ENCODE assay signal across 1 cellular context in the genomic region with DNA sequence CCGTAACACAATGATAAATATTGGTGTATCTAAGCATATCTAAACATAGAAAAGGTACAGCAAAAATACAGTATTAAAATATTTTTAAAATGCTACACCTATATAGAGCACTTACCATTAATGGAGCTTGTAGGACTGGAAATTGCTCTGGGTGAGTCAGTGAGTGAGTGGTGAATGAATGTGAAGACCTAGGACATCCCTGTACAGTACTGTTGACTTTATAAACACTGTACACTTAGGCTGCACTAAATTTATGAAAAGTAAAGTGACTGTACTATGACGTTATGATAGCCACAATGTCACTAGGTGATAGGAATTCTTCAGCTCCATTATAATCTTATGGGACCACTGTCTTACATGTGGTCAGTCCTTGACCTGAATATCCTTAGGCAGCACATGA.
TF ChIP-seq lines count a peak whose summit lies in the region.

No MANE protein-coding gene starts in this region.

TF ChIP-seq in GM23338, 12 proteins besides CTCF, POLR2A, EP300 and RAD21 (continued from another document):
- TF ChIP-seq, protein P1, sequence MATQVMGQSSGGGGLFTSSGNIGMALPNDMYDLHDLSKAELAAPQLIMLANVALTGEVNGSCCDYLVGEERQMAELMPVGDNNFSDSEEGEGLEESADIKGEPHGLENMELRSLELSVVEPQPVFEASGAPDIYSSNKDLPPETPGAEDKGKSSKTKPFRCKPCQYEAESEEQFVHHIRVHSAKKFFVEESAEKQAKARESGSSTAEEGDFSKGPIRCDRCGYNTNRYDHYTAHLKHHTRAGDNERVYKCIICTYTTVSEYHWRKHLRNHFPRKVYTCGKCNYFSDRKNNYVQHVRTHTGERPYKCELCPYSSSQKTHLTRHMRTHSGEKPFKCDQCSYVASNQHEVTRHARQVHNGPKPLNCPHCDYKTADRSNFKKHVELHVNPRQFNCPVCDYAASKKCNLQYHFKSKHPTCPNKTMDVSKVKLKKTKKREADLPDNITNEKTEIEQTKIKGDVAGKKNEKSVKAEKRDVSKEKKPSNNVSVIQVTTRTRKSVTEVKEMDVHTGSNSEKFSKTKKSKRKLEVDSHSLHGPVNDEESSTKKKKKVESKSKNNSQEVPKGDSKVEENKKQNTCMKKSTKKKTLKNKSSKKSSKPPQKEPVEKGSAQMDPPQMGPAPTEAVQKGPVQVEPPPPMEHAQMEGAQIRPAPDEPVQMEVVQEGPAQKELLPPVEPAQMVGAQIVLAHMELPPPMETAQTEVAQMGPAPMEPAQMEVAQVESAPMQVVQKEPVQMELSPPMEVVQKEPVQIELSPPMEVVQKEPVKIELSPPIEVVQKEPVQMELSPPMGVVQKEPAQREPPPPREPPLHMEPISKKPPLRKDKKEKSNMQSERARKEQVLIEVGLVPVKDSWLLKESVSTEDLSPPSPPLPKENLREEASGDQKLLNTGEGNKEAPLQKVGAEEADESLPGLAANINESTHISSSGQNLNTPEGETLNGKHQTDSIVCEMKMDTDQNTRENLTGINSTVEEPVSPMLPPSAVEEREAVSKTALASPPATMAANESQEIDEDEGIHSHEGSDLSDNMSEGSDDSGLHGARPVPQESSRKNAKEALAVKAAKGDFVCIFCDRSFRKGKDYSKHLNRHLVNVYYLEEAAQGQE (IDR thresholded peaks at IDR 0.05; ENCODE audit: unreplicated experiment) = no peak
- TF ChIP-seq EZH2 (IDR thresholded peaks at IDR 0.05; ENCODE audit: low read depth, unreplicated experiment) = no peak
- no peak for TF ChIP-seq ZNF331 (CRISPR knock-in tag; IDR thresholded peaks at IDR 0.05; ENCODE audit: low read depth)
- TF ChIP-seq, protein P2, sequence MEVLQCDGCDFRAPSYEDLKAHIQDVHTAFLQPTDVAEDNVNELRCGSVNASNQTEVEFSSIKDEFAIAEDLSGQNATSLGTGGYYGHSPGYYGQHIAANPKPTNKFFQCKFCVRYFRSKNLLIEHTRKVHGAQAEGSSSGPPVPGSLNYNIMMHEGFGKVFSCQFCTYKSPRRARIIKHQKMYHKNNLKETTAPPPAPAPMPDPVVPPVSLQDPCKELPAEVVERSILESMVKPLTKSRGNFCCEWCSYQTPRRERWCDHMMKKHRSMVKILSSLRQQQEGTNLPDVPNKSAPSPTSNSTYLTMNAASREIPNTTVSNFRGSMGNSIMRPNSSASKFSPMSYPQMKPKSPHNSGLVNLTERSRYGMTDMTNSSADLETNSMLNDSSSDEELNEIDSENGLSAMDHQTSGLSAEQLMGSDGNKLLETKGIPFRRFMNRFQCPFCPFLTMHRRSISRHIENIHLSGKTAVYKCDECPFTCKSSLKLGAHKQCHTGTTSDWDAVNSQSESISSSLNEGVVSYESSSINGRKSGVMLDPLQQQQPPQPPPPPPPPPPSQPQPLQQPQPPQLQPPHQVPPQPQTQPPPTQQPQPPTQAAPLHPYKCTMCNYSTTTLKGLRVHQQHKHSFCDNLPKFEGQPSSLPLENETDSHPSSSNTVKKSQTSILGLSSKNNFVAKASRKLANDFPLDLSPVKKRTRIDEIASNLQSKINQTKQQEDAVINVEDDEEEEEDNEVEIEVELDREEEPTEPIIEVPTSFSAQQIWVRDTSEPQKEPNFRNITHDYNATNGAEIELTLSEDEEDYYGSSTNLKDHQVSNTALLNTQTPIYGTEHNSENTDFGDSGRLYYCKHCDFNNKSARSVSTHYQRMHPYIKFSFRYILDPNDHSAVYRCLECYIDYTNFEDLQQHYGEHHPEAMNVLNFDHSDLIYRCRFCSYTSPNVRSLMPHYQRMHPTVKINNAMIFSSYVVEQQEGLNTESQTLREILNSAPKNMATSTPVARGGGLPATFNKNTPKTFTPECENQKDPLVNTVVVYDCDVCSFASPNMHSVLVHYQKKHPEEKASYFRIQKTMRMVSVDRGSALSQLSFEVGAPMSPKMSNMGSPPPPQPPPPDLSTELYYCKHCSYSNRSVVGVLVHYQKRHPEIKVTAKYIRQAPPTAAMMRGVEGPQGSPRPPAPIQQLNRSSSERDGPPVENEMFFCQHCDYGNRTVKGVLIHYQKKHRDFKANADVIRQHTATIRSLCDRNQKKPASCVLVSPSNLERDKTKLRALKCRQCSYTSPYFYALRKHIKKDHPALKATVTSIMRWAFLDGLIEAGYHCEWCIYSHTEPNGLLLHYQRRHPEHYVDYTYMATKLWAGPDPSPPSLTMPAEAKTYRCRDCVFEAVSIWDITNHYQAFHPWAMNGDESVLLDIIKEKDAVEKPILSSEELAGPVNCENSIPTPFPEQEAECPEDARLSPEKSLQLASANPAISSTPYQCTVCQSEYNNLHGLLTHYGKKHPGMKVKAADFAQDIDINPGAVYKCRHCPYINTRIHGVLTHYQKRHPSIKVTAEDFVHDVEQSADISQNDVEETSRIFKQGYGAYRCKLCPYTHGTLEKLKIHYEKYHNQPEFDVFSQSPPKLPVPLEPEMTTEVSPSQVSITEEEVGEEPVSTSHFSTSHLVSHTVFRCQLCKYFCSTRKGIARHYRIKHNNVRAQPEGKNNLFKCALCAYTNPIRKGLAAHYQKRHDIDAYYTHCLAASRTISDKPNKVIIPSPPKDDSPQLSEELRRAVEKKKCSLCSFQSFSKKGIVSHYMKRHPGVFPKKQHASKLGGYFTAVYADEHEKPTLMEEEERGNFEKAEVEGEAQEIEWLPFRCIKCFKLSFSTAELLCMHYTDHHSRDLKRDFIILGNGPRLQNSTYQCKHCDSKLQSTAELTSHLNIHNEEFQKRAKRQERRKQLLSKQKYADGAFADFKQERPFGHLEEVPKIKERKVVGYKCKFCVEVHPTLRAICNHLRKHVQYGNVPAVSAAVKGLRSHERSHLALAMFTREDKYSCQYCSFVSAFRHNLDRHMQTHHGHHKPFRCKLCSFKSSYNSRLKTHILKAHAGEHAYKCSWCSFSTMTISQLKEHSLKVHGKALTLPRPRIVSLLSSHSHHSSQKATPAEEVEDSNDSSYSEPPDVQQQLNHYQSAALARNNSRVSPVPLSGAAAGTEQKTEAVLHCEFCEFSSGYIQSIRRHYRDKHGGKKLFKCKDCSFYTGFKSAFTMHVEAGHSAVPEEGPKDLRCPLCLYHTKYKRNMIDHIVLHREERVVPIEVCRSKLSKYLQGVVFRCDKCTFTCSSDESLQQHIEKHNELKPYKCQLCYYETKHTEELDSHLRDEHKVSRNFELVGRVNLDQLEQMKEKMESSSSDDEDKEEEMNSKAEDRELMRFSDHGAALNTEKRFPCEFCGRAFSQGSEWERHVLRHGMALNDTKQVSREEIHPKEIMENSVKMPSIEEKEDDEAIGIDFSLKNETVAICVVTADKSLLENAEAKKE (CRISPR knock-in tag; IDR thresholded peaks at IDR 0.05) = no peak
- no peak for TF ChIP-seq NANOG (IDR thresholded peaks at IDR 0.05; ENCODE audit: borderline replicate concordance)
TF ChIP-seq in GM23338: peak in this region for 0.
